ENCODE assay signal across 8 cellular contexts in the genomic region with DNA sequence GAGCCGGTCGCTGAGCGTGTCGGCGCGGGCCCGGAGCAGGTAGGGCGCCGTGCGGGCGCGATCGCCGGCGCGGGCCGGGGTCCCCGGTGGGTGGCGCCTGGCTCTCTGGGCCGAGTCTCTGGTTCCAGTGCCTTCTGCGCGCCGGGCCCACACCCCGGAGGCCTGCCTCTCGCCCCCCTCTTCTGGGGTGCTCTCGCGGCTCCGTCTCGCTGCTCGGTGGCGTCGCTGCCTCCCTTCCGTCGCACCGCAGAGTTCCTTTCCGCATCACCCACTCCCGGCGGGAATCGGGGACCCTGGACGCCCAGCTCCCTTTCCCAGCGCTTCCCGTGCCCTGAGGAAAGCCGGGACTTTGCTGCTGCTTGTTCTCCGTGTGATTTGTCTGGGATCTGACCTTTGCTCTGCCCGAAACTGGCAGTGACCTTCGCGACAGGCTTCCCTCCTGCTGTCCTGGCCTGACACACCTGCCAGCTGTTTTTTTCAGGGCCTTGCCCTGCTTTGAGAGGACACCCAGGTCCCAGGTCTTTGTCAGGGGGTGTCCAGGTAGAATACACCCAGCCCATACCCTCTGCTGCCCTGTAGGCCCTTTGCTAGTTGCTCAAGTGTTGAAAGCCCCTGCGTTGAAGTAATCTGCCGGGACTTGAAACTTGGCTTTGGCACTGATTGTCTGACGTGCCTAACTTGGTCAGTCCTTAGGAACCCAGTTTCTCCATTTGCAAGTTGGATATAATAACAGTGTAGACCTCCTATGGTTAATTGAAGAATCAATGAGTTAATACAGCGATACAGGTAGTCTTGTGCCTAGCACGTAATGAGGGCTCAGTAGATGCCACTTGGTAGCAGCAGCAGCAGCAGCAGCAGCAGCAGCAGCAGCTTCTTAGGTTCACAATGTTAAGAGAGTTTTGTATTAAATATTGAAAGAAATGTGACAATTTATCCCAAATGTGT. TPM values are rescaled to one million over a fixed set of nuclear protein-coding genes. Genes with fewer than 3 reads are reported as not detected.
DNase-seq lines count a peak whose midpoint lies in the region; ATAC-seq, FAIRE-seq and TF ChIP-seq lines count a peak whose summit lies in the region.

No MANE protein-coding gene starts in this region.

- POLR2A ChIA-PET in CD4-positive, alpha-beta T cell (lab: Charles Lee): interaction anchor here (0.8 to 2.1 kb wide), 8 partner anchors 22 to 229 kb away, joined by 3 to 9 read pairs (median 4); a partner anchor contains a TSS

- CTCF ChIA-PET in CD4-positive, alpha-beta T cell (lab: Charles Lee): interaction anchor here (0.6 to 2.9 kb wide), 4 partner anchors 15 to 229 kb away, joined by 3 to 21 read pairs (median 4); no protein-coding TSS in a partner anchor

- H3K27me3 Mint-ChIP-seq in CD4-positive, alpha-beta T cell: no peaks in the 10 kb centered on the region

- peak overlapping the region; percentile 79 for H3K4me2 ChIP-seq in SU-DHL-6 (ENCODE audit: low read depth, low read length, poor library complexity, severe bottlenecking)

- H2AFZ ChIP-seq in SU-DHL-6 (ENCODE audit: low read depth, low read length, severe bottlenecking): peak overlapping the region; percentile 70

- H3K4me3 Mint-ChIP-seq in CD4-positive, alpha-beta T cell: peak overlapping the region; percentile 89

- peaks cover 53% of the 10 kb centered on the region for H3K79me2 ChIP-seq in SU-DHL-6 (ENCODE audit: insufficient read depth, low read length)

- H3K36me3 ChIP-seq in SU-DHL-6 (ENCODE audit: low read length): no peaks in the 10 kb centered on the region
- H3K36me3 ChIP-seq in kidney (ENCODE audit: control insufficient read depth in 1 of 2, insufficient read depth in 2 of 2, low read length in 2 of 2): no peaks in the 10 kb centered on the region

- H3K4me3 ChIP-seq in SU-DHL-6 (ENCODE audit: insufficient read depth, low read length, poor library complexity, severe bottlenecking): peak overlapping the region; percentile 73
- peak overlapping the region; percentile 65 to 96 for H3K4me3 ChIP-seq in cardiac fibroblast (replicated peaks in 1 of 2; ENCODE audit: low read depth in 2 of 2, low read length in 2 of 2)
- peak overlapping the region; percentile 85 to 91 for H3K4me3 ChIP-seq in kidney (ENCODE audit: low read length in 2 of 2)

- H3F3A ChIP-seq in SU-DHL-6 (ENCODE audit: insufficient read depth): peaks cover 15% of the 10 kb centered on the region

- H3K4me1 Mint-ChIP-seq in CD4-positive, alpha-beta T cell (ENCODE audit: low read depth): peaks cover 50% of the 10 kb centered on the region

- no peaks in the 10 kb centered on the region for H3K9me3 Mint-ChIP-seq in CD4-positive, alpha-beta T cell

- H3K9me3 ChIP-seq in CD4-positive, alpha-beta T cell (ENCODE audit: control insufficient read depth, low read length): no peaks in the 10 kb centered on the region
- H3K9me3 ChIP-seq in SU-DHL-6 (ENCODE audit: insufficient read depth, low read length) (no peaks in the 10 kb centered on the region), kidney (ENCODE audit: control insufficient read depth in 1 of 2, low read length in 2 of 2) (no peaks in the 10 kb centered on the region)

- intact Hi-C loops in CD4-positive, alpha-beta T cell (cut with DNase I, micrococcal nuclease): loop anchor here (2.0 to 10.0 kb wide), 5 partner anchors 54 to 1017 kb away; a partner anchor contains a TSS
- intact Hi-C loops in kidney (cut with DNase I): loop anchor here (10.0 kb wide), 1 partner anchor 226 kb away; no protein-coding TSS in a partner anchor

- no peaks in the 10 kb centered on the region for H3K27me3 ChIP-seq in CD4-positive, alpha-beta T cell (ENCODE audit: control insufficient read depth, insufficient read depth, low read length)
- H3K27me3 ChIP-seq in SU-DHL-6 (ENCODE audit: low read length): no peaks in the 10 kb centered on the region

- H3K27ac Mint-ChIP-seq in CD4-positive, alpha-beta T cell: peak overlapping the region; percentile 94

- peaks cover 4 to 23% of the 10 kb centered on the region in 2 donors for H3K4me1 ChIP-seq in kidney (ENCODE audit: control insufficient read depth in 1 of 2, insufficient read depth in 1 of 2, low read depth in 1 of 2, low read length in 2 of 2)

- peaks cover 3% of the 10 kb centered on the region; the same call in 1 of the 2 replicates for H4K20me1 ChIP-seq in SU-DHL-6 (ENCODE audit: low read depth, low read length)

- peak overlapping the region; percentile 73 for H3K27ac ChIP-seq in CD4-positive, alpha-beta T cell (ENCODE audit: low read depth, low read length)
- peak overlapping the region; percentile 81 for H3K27ac ChIP-seq in SU-DHL-6 (ENCODE audit: low read depth, low read length)
- H3K27ac ChIP-seq in kidney (ENCODE audit: low read depth in 2 of 2, low read length in 2 of 2): peak overlapping the region; percentile 61 to 88

- H3K36me3 Mint-ChIP-seq in CD4-positive, alpha-beta T cell (ENCODE audit: low read depth): peaks cover 13% of the 10 kb centered on the region

- peak in 6 of 10 experiments; percentile 3 to 52 (median 26) for DNase-seq in CD4-positive, alpha-beta T cell
- DNase-seq in cardiac fibroblast (ENCODE audit: low read depth in 2 of 2) (peak; percentile 61 to 62), kidney (no peak), NCI-H187 (lab: John Stamatoyannopoulos, UW) (no peak)
- peak; percentile 5 to 11 for DNase-seq in stimulated activated CD8-positive, alpha-beta memory T cell treated with anti-CD3 and anti-CD28 coated beads, Interleukin-4, amount 100 ng/mL, for 1 hour (ENCODE audit: low read depth in 2 of 2, low spot score in 1 of 2)

- ATAC-seq in CD4-positive, alpha-beta T cell (ENCODE audit: poor library complexity): peak; percentile 43
- ATAC-seq in GM19372 (IDR thresholded peaks at IDR 0.05; ENCODE audit: low read depth, unreplicated experiment) (peak; percentile 34), HG03460 (IDR thresholded peaks at IDR 0.05; ENCODE audit: unreplicated experiment) (peak; percentile 30)

- TF ChIP-seq CTCF in CD4-positive, alpha-beta T cell (IDR thresholded peaks at IDR 0.05): no peak
- no peak for TF ChIP-seq CTCF in SU-DHL-6 (IDR thresholded peaks at IDR 0.05; ENCODE audit: insufficient read depth, low read length, poor library complexity, severe bottlenecking)
- no peak for TF ChIP-seq CTCF in cardiac fibroblast (IDR thresholded peaks at IDR 0.05; ENCODE audit: low read depth, low read length)
- TF ChIP-seq CTCF in kidney (IDR thresholded peaks at IDR 0.05; ENCODE audit: borderline replicate concordance, extremely low read depth, insufficient read depth): no peak

- peak overlapping the region; percentile 97 for H3K9ac ChIP-seq in SU-DHL-6 (ENCODE audit: low read length)
- peak overlapping the region; percentile 91 to 97 for H3K9ac ChIP-seq in kidney (ENCODE audit: low read length in 2 of 2)

- FAIRE-seq in kidney (lab: Jason Lieb, UNC): no peak

- H3K9me2 ChIP-seq in SU-DHL-6 (replicated peaks; ENCODE audit: insufficient read depth, low read length): no peaks in the 10 kb centered on the region

RNA-seq across cellular contexts. Expression of a gene that starts 0.8 kb away (rescaled TPM):
- 10 to 100 TPM; 10.2 to 10.6 TPM for total RNA-seq in CD4-positive, alpha-beta T cell
- total RNA-seq in kidney: 13.1 TPM
- polyA plus RNA-seq in kidney (ENCODE audit: insufficient read depth, low read depth, low replicate concordance): 34.4 TPM

Comparison
In these comparisons a context has a peak if more than half of its experiments do, and no peak if none do; other contexts are left out.
1. DNase-seq: peak in CD4-positive, alpha-beta T cell (6 of 10), cardiac fibroblast (2 of 2) and stimulated activated CD8-positive, alpha-beta memory T cell treated with anti-CD3 and anti-CD28 coated beads, Interleukin-4, amount 100 ng/mL, for 1 hour (2 of 2); none in kidney (single experiment) and NCI-H187 (0 of 2).
2. Peak in every context shown above with its lines, with median percentiles within 50 percentile points of each other: ATAC-seq, H3K27ac ChIP-seq and H3K4me3 ChIP-seq.